8 cellular contexts compared by ENCODE assay signal in the genomic region with DNA sequence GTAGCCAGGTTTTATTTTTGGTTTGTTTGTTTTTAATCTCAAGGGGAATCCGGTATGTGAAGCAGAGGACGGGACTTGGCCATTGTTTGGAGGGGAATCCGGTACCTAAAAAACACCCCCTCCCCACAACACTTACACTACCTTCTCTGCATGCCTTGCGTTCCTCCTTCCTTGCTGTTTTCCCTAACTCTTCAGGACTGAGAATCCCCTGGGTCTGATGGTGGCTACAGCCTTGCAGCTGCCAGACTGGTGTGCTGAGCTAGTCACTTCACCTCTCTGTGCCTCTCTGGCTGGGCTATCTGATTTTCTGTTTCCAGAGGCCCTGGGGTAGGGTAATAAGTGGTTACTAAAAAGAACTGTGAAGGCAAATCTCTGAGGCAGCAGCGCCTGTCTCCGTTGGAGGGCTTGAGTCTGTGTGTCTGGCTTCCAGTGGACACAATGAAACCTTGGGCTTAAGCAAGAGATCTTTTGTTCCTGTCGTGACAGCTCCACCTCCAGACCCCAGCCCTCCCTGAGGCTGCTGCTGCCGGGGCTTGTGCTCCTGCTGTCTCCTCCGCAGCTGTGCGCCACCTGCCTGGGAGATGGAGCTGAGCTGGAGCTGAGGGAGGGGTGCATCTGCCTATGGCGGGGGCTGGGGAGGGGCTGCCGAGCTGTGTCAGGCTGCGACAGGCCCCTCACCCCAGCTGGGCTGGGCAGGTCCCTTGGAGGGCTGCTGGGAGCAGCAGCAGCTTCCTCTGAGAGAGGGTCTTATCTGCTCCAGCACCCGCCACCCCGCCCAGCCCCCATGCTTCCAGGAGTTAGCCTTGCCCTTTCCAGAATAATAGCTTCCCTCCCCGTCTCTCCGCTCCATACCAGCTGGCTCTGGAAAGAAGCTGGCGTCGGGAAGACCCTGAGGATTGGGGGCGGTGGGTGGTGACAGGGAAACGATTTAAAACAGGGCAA.
DNase-seq lines count a peak whose midpoint lies in the region; ATAC-seq, FAIRE-seq and TF ChIP-seq lines count a peak whose summit lies in the region.

No MANE protein-coding gene starts in this region.

- TF ChIP-seq POLR2A in H1 (IDR thresholded peaks at IDR 0.05; ENCODE audit: control extremely low read depth in 1 of 2, low read depth in 2 of 2, low read length in 2 of 2), result no peak

- no peak overlapping the region for H3K14ac ChIP-seq in H1 (ENCODE audit: insufficient read length)

- no peak for TF ChIP-seq EP300 in H1 (IDR thresholded peaks at IDR 0.05; ENCODE audit: borderline replicate concordance in 1 of 2, low read depth in 2 of 2, low read length in 2 of 2)

- no peak overlapping the region for H2BK120ac ChIP-seq in H1 (replicated peaks; ENCODE audit: low read depth, low read length)

- FAIRE-seq in H1 (lab: Jason Lieb, UNC), result no peak

- POLR2A ChIA-PET in H1 (lab: Charles Lee; ENCODE audit: partially characterized antibody), result interaction anchor here (1.0 to 1.7 kb wide), 4 partner anchors 15 to 53 kb away, joined by 3 to 4 read pairs (median 4); no protein-coding TSS in a partner anchor

- H3K18ac ChIP-seq in H1 (ENCODE audit: extremely low read depth, low read length), result no peak overlapping the region

- no peak overlapping the region; the same call in 1 of the 2 replicates for H2BK15ac ChIP-seq in H1 (ENCODE audit: low read length)

- H2AFZ ChIP-seq in GM23248 (peak overlapping the region; percentile 55), H1 (ENCODE audit: low read length) (peak overlapping the region; percentile 89), neural progenitor cell (replicated peaks) (no peak overlapping the region)

- peak overlapping the region; percentile 18; the same call in 1 of the 2 replicates for H2BK12ac ChIP-seq in H1 (ENCODE audit: low read depth, low read length)

- peak; percentile 34 to 49; a peak in 3 of 4 replicates for TF ChIP-seq RAD21 in H1 (IDR thresholded peaks at IDR 0.05 in 1 of 2, conservative IDR thresholded peaks at IDR 0.05 in 1 of 2; ENCODE audit: low read depth in 2 of 2, low read length in 2 of 2)

- H3K36me3 ChIP-seq in GM23248 (ENCODE audit: low read depth) (no peaks in the 10 kb centered on the region), H1 (ENCODE audit: control insufficient read depth in 2 of 4, insufficient read depth in 4 of 4, low read length in 3 of 4) (no peaks in the 10 kb centered on the region), neural progenitor cell (no peaks in the 10 kb centered on the region)

- H3K27ac ChIP-seq in GM23248 (no peak overlapping the region), H1 (ENCODE audit: low read depth, low read length) (no peak overlapping the region), neural progenitor cell (peak overlapping the region; percentile 94)

- no peak overlapping the region for H2BK5ac ChIP-seq in H1 (ENCODE audit: low read depth, low read length)

- H4K5ac ChIP-seq in H1 (ENCODE audit: insufficient read length, low read depth, low read length), result no peak overlapping the region

- H3K4me2 ChIP-seq in GM23248 (ENCODE audit: unreplicated experiment) (peak overlapping the region; percentile 72), H1 (ENCODE audit: insufficient read depth in 1 of 2, low read depth in 2 of 2, low read length in 2 of 2) (peak overlapping the region; percentile 60 to 80), neural progenitor cell (peak overlapping the region; percentile 87)

- H3K27me3 Mint-ChIP-seq in neural progenitor cell (ENCODE audit: insufficient read depth, low read depth), result peaks cover 8% of the 10 kb centered on the region

- peaks cover 8% of the 10 kb centered on the region; the same call in 1 of the 2 replicates for H3K23me2 ChIP-seq in H1 (ENCODE audit: low read depth, low read length)

- H4K8ac ChIP-seq in H1 (ENCODE audit: extremely low read depth, insufficient read depth, low read length), result no peak overlapping the region

- H3K4me1 ChIP-seq in GM23248 (ENCODE audit: insufficient read depth) (no peaks in the 10 kb centered on the region), H1 (replicated peaks in 1 of 4; ENCODE audit: control insufficient read depth in 3 of 4, insufficient read depth in 4 of 4, low read length in 3 of 4) (peaks cover 2 to 13% (median 5%) of the 10 kb centered on the region in 4 experiments; a peak in 6 of 7 replicates), neural progenitor cell (peaks cover 58% of the 10 kb centered on the region)

- H3K9me3 ChIP-seq in GM23248 (ENCODE audit: low read depth), result no peaks in the 10 kb centered on the region
- no peaks in the 10 kb centered on the region for H3K9me3 ChIP-seq in H1 (ENCODE audit: insufficient read depth in 2 of 2, low read depth in 1 of 2, low read length in 1 of 2)
- no peaks in the 10 kb centered on the region for H3K9me3 ChIP-seq in neural progenitor cell (ENCODE audit: low read depth)

- no peaks in the 10 kb centered on the region for H3F3A ChIP-seq in GM23248 (ENCODE audit: insufficient read depth)
- H3F3A ChIP-seq in neural progenitor cell (ENCODE audit: low read depth), result peaks cover 70% of the 10 kb centered on the region

- H3K23ac ChIP-seq in H1 (ENCODE audit: insufficient read length), result no peak overlapping the region

- peak overlapping the region; percentile 93 for H3K27ac Mint-ChIP-seq in neural progenitor cell

- H4K20me1 ChIP-seq in GM23248 (ENCODE audit: insufficient read depth), result no peaks in the 10 kb centered on the region
- H4K20me1 ChIP-seq in H1 (replicated peaks in 1 of 2; ENCODE audit: control insufficient read depth in 1 of 2, insufficient read depth in 2 of 2, low read length in 2 of 2), result no peaks in the 10 kb centered on the region
- no peaks in the 10 kb centered on the region for H4K20me1 ChIP-seq in neural progenitor cell (ENCODE audit: low read depth)

- DNase-seq in GM23248 (peak; percentile 18), NCI-H69 (lab: John Stamatoyannopoulos, UW) (peak; percentile 92), H1 (ENCODE audit: low read depth in 1 of 2, low spot score in 2 of 2) (peak; percentile 41 to 83), neural progenitor cell (ENCODE audit: low spot score) (peak; percentile 96), AG08396 (ENCODE audit: low spot score) (no peak)

- no peak overlapping the region for H3K56ac ChIP-seq in H1 (replicated peaks; ENCODE audit: insufficient read length, low read depth, low read length)

- peaks cover 79% of the 10 kb centered on the region for H3K4me1 Mint-ChIP-seq in neural progenitor cell

- peak overlapping the region; percentile 83 for H3K4me3 Mint-ChIP-seq in neural progenitor cell

- H3K9ac ChIP-seq in GM23248, result peak overlapping the region; percentile 14; the same call in 1 of the 2 replicates
- 0 out of 7 replicates have a peak overlapping the region, but pooled peaks of 2 of the 4 experiments have one; percentile 1 to 4 for H3K9ac ChIP-seq in H1 (replicated peaks in 1 of 4; ENCODE audit: extremely low read depth in 1 of 4, low read depth in 3 of 4, low read length in 3 of 4)
- H3K9ac ChIP-seq in neural progenitor cell, result no peak overlapping the region

- no peak overlapping the region for H3K4ac ChIP-seq in H1 (replicated peaks; ENCODE audit: insufficient read length, low read depth, low read length)

- H3K4me3 ChIP-seq in GM23248 (peak overlapping the region; percentile 63), H1 (ENCODE audit: extremely low read depth in 1 of 4, insufficient read depth in 2 of 4, low read depth in 3 of 4, low read length in 4 of 4) (peak overlapping the region; percentile 21 to 71 (median 54)), neural progenitor cell (peak overlapping the region; percentile 42)

- ATAC-seq in GM21447 (IDR thresholded peaks at IDR 0.05; ENCODE audit: unreplicated experiment) (no peak), HG03354 (IDR thresholded peaks at IDR 0.05; ENCODE audit: poor library complexity, severe bottlenecking, unreplicated experiment) (no peak), GM21786 (IDR thresholded peaks at IDR 0.05; ENCODE audit: unreplicated experiment) (no peak)

- H3K27me3 ChIP-seq in GM23248 (replicated peaks; ENCODE audit: insufficient read depth) (peaks cover 3% of the 10 kb centered on the region; the same call in 1 of the 2 replicates), H1 (replicated peaks in 1 of 4; ENCODE audit: control insufficient read depth in 3 of 4, extremely low read depth in 1 of 4, insufficient read depth in 3 of 4, low read length in 3 of 4) (peaks cover 0 to 2% (median 0%) of the 10 kb centered on the region in 4 experiments; a peak in 2 of 7 replicates), neural progenitor cell (no peaks in the 10 kb centered on the region)

- no peaks in the 10 kb centered on the region for H3K9me2 ChIP-seq in GM23248 (ENCODE audit: insufficient read depth)

- CTCF ChIA-PET in H1 (lab: Charles Lee; ENCODE audit: partially characterized antibody), result interaction anchor here (0.5 to 16.3 kb wide), 42 partner anchors 10 to 492 kb away, joined by 3 to 308 read pairs (median 7); no protein-coding TSS in a partner anchor

- peaks cover 3% of the 10 kb centered on the region for H3K9me3 Mint-ChIP-seq in neural progenitor cell

- no peak overlapping the region for H2AK5ac ChIP-seq in H1 (ENCODE audit: low read depth, low read length)

- H3K79me2 ChIP-seq in GM23248 (ENCODE audit: insufficient read depth), result no peaks in the 10 kb centered on the region
- no peaks in the 10 kb centered on the region for H3K79me2 ChIP-seq in H1 (ENCODE audit: control insufficient read depth in 1 of 2, insufficient read depth in 2 of 2, low read length in 2 of 2)
- H3K79me2 ChIP-seq in neural progenitor cell (ENCODE audit: low read depth), result no peaks in the 10 kb centered on the region

- no peaks in the 10 kb centered on the region for H3K79me1 ChIP-seq in H1 (ENCODE audit: low read depth, low read length)

- no peak overlapping the region for H4K91ac ChIP-seq in H1 (replicated peaks; ENCODE audit: insufficient read length, low read length)

- H2BK20ac ChIP-seq in H1 (ENCODE audit: low read length), result no peak overlapping the region

- no peaks in the 10 kb centered on the region for H3K36me3 Mint-ChIP-seq in neural progenitor cell

- peak; percentile 33 to 41 (median 39); a peak in 3 of 4 replicates for TF ChIP-seq CTCF in H1 (IDR thresholded peaks at IDR 0.05; ENCODE audit: control extremely low read depth in 1 of 3, insufficient read depth in 1 of 3, low read depth in 1 of 3, low read length in 3 of 3)
- peak; percentile 44 for TF ChIP-seq CTCF in neural progenitor cell (IDR thresholded peaks at IDR 0.05)

- in situ Hi-C loops in GM23248 (cut with MboI), result no loop called here

- 24 to 26% methylated on average over 17 to 21 of the region's 21 CpGs for WGBS in GM23248 (ENCODE audit: low coverage in 1 of 2, low lambda C conversion rate in 2 of 2, missing lambda C conversion rate in 2 of 2), 2 experiments
- 13% methylated on average over 16 of the region's 21 CpGs; no CpG with 5 or more reads in 1 of the 2 experiments for WGBS in H1 (ENCODE audit: extremely low coverage in 1 of 2, insufficient coverage in 1 of 2, insufficient read length in 1 of 2, insufficient replicate concordance in 2 of 2, low coverage in 1 of 2, low lambda C conversion rate in 2 of 2, missing lambda C conversion rate in 1 of 2), 2 experiments

TF ChIP-seq in H1, 55 proteins besides CTCF, POLR2A, EP300 and RAD21 (continues in another document):
- TF ChIP-seq MAFK (IDR thresholded peaks at IDR 0.05; ENCODE audit: low read depth, low read length), result no peak; the same call in 1 of the 2 replicates
- no peak for TF ChIP-seq NRF1 (IDR thresholded peaks at IDR 0.05; ENCODE audit: low read depth, low read length)
- TF ChIP-seq SP2 (IDR thresholded peaks at IDR 0.05; ENCODE audit: low read length), result no peak
- TF ChIP-seq SAP30 (IDR thresholded peaks at IDR 0.05; ENCODE audit: insufficient read depth, insufficient replicate concordance, low read length), result peak; percentile 73
